ENCODE assay signal across 19 cellular contexts in the genomic region with DNA sequence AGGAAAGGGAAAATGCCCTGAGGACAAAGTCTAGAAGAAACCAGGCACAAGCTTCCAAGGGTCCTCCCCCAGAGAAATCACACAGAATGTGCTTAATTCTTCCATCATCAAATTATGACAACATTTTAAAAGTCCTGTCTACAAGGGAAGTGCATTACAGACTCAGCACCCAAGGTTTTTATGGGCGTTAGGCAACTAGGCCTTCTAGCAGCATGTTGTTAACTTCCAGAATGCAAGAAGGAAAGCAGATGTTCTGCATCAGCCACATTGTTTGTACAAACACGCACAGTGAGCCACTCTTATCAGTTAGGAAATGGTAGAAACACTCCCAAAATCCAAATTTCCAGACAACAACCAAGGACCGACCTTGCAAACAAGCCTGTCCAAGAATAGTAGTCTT. TPM values are rescaled to one million over a fixed set of nuclear protein-coding genes. Genes with fewer than 3 reads are reported as not detected.
DNase-seq lines count a peak whose midpoint lies in the region; ATAC-seq and TF ChIP-seq lines count a peak whose summit lies in the region.
"Had no signal": no experiment of that assay in that cellular context is flagged by ENCODE, and none has a peak within 500 bp of the region (broad histone marks: within the 10 kb centered on the region; RNA-seq: fewer than 3 reads in every experiment).

No MANE protein-coding gene starts in this region.

- WGBS in SK-N-SH (ENCODE audit: low lambda C conversion rate) = 64% methylated on average over 3 of the region's 3 CpGs

- peaks cover 78% of the 10 kb centered on the region; the same call in 1 of the 2 replicates for H3K79me2 ChIP-seq in SK-N-SH (ENCODE audit: insufficient read depth)
- H3K79me2 ChIP-seq: parathyroid adenoma had no signal

- peaks cover 13% of the 10 kb centered on the region for H3F3A ChIP-seq in SK-N-SH (replicated peaks; ENCODE audit: insufficient read depth)

- CTCF ChIA-PET in SK-N-SH (lab: Yijun Ruan, JAX) = interaction anchor here (0.8 to 1.3 kb wide), 2 partner anchors 18 to 22 kb away, joined by 3 read pairs; no protein-coding TSS in a partner anchor

- H3K9me3 ChIP-seq in SK-N-SH = no peaks in the 10 kb centered on the region
- H3K9me3 ChIP-seq in uterus = no peaks in the 10 kb centered on the region
- H3K9me3 ChIP-seq: SJSA1, tibial nerve had no signal

- H3K27me3 ChIP-seq in SK-N-SH (ENCODE audit: insufficient read depth) (no peaks in the 10 kb centered on the region), uterus (no peaks in the 10 kb centered on the region)
- H3K27me3 ChIP-seq: SJSA1, tibial nerve had no signal

- no peak for TF ChIP-seq EP300 in SK-N-SH (IDR thresholded peaks at IDR 0.05; ENCODE audit: borderline replicate concordance in 1 of 2, low read depth in 1 of 2, low read length in 1 of 2)

- intact Hi-C loops in uterus (cut with DNase I; ENCODE audit: low total_unique reads) = no loop called here

- no peak overlapping the region for H3K9ac ChIP-seq in SK-N-SH
- H3K9ac ChIP-seq: parathyroid adenoma had no signal

- H3K27ac ChIP-seq in SK-N-SH (ENCODE audit: low read depth in 2 of 2, low read length in 1 of 2) (peak overlapping the region in 1 of 2 experiments; percentile 71; a peak in 2 of 4 replicates), uterus (peak overlapping the region; percentile 48 to 49)
- H3K27ac ChIP-seq: 22Rv1, parathyroid adenoma, SJSA1, tibial nerve had no signal

- no peak for TF ChIP-seq CTCF in SK-N-SH (IDR thresholded peaks at IDR 0.05)
- TF ChIP-seq CTCF in uterus (IDR thresholded peaks at IDR 0.05) = no peak

- H3K36me3 ChIP-seq in SK-N-SH (replicated peaks in 1 of 2; ENCODE audit: control insufficient read depth in 1 of 2, insufficient read depth in 2 of 2, low read length in 1 of 2) (peaks cover 67 to 95% of the 10 kb centered on the region in 2 experiments), uterus (no peaks in the 10 kb centered on the region)

- no peak overlapping the region for H2AFZ ChIP-seq in SK-N-SH (ENCODE audit: low read depth)
- H2AFZ ChIP-seq: parathyroid adenoma had no signal

- H3K4me3 ChIP-seq in SK-N-SH (ENCODE audit: low read depth in 2 of 2, low read length in 1 of 2) (no peak overlapping the region), uterus (no peak overlapping the region)
- H3K4me3 ChIP-seq: SJSA1, tibial nerve had no signal

- POLR2A ChIA-PET in SK-N-SH (lab: Yijun Ruan, JAX) = no interaction called here

- no peaks in the 10 kb centered on the region for H4K20me1 ChIP-seq in SK-N-SH (ENCODE audit: insufficient read depth)

- ATAC-seq in SK-N-SH treated with all-trans-retinoic acid at 6 μM for 48 hours (no peak), HG03354 (IDR thresholded peaks at IDR 0.05; ENCODE audit: poor library complexity, severe bottlenecking, unreplicated experiment) (no peak), HG03039 (IDR thresholded peaks at IDR 0.05; ENCODE audit: unreplicated experiment) (no peak), HG02981 (IDR thresholded peaks at IDR 0.05; ENCODE audit: unreplicated experiment) (no peak)
- ATAC-seq: HepG2; stimulated activated memory B cell treated with anti-CD40 and anti-IgM and Interleukin-4, amounts not matched to agents 10 μg/mL and 1 μg/mL and 100 μg/mL, for 72 hours had no signal

- TF ChIP-seq POLR2A in uterus (IDR thresholded peaks at IDR 0.05) = no peak

- no peaks in the 10 kb centered on the region for H3K9me2 ChIP-seq in SK-N-SH

- TF ChIP-seq RAD21 in SK-N-SH (IDR thresholded peaks at IDR 0.05; ENCODE audit: low read length) = no peak

- peak; percentile 22 for DNase-seq in SK-N-SH
- DNase-seq in fibroblast of gingiva (ENCODE audit: low read depth) = peak; percentile 49
- DNase-seq in iris pigment epithelial cell (ENCODE audit: low read depth) = peak; percentile 46
- DNase-seq in uterus = peak; percentile 30 to 54
- DNase-seq: activated gamma-delta T cell treated with Interleukin-2 at 50 U/mL for 16 hours, aorta, hippocampal formation, NCI-H187, NCI-H510A had no signal

- no peak overlapping the region for H3K4me2 ChIP-seq in SK-N-SH

- H3K4me1 ChIP-seq in SK-N-SH (ENCODE audit: control insufficient read depth in 1 of 2, insufficient read depth in 2 of 2, low read depth in 1 of 2, low read length in 1 of 2) (peaks cover 0 to 7% of the 10 kb centered on the region in 2 experiments; a peak in 2 of 4 replicates), uterus (peaks cover 0 to 7% of the 10 kb centered on the region in 2 donors)
- H3K4me1 ChIP-seq: parathyroid adenoma, tibial nerve had no signal

TF ChIP-seq in SK-N-SH, 30 proteins besides CTCF, POLR2A, EP300 and RAD21:
- TF ChIP-seq MEF2A (IDR thresholded peaks at IDR 0.05; ENCODE audit: borderline replicate concordance, low read depth) = no peak
- no peak for TF ChIP-seq MXI1 (IDR thresholded peaks at IDR 0.05; ENCODE audit: low read depth, low read length)
- TF ChIP-seq NFIC (IDR thresholded peaks at IDR 0.05; ENCODE audit: borderline replicate concordance) = no peak
- TF ChIP-seq POLR2AphosphoS5 (IDR thresholded peaks at IDR 0.05; ENCODE audit: low read depth, low read length) = no peak
- TF ChIP-seq RCOR1 (IDR thresholded peaks at IDR 0.05; ENCODE audit: low read length) = peak; percentile 43; the same call in 1 of the 2 replicates
- TF ChIP-seq FOXJ3 (CRISPR knock-in tag; IDR thresholded peaks at IDR 0.05) = no peak
- no peak for TF ChIP-seq ELF1 (IDR thresholded peaks at IDR 0.05)
- TF ChIP-seq RXRA (IDR thresholded peaks at IDR 0.05; ENCODE audit: borderline replicate concordance, low read depth) = no peak

TF ChIP-seq in SK-N-SH treated with all-trans-retinoic acid at 6 μM for 48 hours, 23 proteins besides CTCF, POLR2A, EP300 and RAD21 (continues in another document):
- TF ChIP-seq, protein P1, sequence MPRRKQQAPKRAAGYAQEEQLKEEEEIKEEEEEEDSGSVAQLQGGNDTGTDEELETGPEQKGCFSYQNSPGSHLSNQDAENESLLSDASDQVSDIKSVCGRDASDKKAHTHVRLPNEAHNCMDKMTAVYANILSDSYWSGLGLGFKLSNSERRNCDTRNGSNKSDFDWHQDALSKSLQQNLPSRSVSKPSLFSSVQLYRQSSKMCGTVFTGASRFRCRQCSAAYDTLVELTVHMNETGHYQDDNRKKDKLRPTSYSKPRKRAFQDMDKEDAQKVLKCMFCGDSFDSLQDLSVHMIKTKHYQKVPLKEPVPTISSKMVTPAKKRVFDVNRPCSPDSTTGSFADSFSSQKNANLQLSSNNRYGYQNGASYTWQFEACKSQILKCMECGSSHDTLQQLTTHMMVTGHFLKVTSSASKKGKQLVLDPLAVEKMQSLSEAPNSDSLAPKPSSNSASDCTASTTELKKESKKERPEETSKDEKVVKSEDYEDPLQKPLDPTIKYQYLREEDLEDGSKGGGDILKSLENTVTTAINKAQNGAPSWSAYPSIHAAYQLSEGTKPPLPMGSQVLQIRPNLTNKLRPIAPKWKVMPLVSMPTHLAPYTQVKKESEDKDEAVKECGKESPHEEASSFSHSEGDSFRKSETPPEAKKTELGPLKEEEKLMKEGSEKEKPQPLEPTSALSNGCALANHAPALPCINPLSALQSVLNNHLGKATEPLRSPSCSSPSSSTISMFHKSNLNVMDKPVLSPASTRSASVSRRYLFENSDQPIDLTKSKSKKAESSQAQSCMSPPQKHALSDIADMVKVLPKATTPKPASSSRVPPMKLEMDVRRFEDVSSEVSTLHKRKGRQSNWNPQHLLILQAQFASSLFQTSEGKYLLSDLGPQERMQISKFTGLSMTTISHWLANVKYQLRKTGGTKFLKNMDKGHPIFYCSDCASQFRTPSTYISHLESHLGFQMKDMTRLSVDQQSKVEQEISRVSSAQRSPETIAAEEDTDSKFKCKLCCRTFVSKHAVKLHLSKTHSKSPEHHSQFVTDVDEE (CRISPR knock-in tag; IDR thresholded peaks at IDR 0.05) = no peak
- TF ChIP-seq RARB (CRISPR knock-in tag; IDR thresholded peaks at IDR 0.05) (no peak), OSR1 (CRISPR knock-in tag; IDR thresholded peaks at IDR 0.05) (no peak), BACH2 (CRISPR knock-in tag; IDR thresholded peaks at IDR 0.05; ENCODE audit: borderline replicate concordance) (no peak), ZNF565 (CRISPR knock-in tag; conservative IDR thresholded peaks at IDR 0.05; ENCODE audit: low read depth) (no peak), ZFP3 (CRISPR knock-in tag; IDR thresholded peaks at IDR 0.05) (no peak), TOX (CRISPR knock-in tag; IDR thresholded peaks at IDR 0.05; ENCODE audit: borderline replicate concordance) (no peak), ISL1 (CRISPR knock-in tag; IDR thresholded peaks at IDR 0.05) (no peak), TCF4 (CRISPR knock-in tag; IDR thresholded peaks at IDR 0.05; ENCODE audit: borderline replicate concordance) (no peak), ZNF8 (CRISPR knock-in tag; IDR thresholded peaks at IDR 0.05) (no peak), ZFP30 (CRISPR knock-in tag; IDR thresholded peaks at IDR 0.05) (no peak), ARNTL (CRISPR knock-in tag; IDR thresholded peaks at IDR 0.05; ENCODE audit: borderline replicate concordance, low read depth) (no peak), ZC3H10 (CRISPR knock-in tag; IDR thresholded peaks at IDR 0.05) (no peak), GLIS3 (CRISPR knock-in tag; IDR thresholded peaks at IDR 0.05) (no peak)
- TF ChIP-seq, protein P2, sequence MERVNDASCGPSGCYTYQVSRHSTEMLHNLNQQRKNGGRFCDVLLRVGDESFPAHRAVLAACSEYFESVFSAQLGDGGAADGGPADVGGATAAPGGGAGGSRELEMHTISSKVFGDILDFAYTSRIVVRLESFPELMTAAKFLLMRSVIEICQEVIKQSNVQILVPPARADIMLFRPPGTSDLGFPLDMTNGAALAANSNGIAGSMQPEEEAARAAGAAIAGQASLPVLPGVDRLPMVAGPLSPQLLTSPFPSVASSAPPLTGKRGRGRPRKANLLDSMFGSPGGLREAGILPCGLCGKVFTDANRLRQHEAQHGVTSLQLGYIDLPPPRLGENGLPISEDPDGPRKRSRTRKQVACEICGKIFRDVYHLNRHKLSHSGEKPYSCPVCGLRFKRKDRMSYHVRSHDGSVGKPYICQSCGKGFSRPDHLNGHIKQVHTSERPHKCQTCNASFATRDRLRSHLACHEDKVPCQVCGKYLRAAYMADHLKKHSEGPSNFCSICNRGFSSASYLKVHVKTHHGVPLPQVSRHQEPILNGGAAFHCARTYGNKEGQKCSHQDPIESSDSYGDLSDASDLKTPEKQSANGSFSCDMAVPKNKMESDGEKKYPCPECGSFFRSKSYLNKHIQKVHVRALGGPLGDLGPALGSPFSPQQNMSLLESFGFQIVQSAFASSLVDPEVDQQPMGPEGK (CRISPR knock-in tag; IDR thresholded peaks at IDR 0.05; ENCODE audit: borderline replicate concordance) = no peak

RNA-seq across cellular contexts. Expression of gene SMC5, which starts 26.5 kb away (rescaled TPM):
- 5.3 and 7.5 TPM in 2 replicates for polyA plus RNA-seq in SK-N-SH (2012; rRNA removed)
- 6.5 and 8.2 TPM in 2 replicates for polyA plus RNA-seq in SK-N-SH (2012; cell fraction: cytosol; rRNA removed)
- 6.4 and 14.5 TPM in 2 replicates for polyA plus RNA-seq in SK-N-SH (2012; cell fraction: nucleus; rRNA removed)
- 10 to 100 TPM; 17.9 to 65.5 (median 35.4) TPM for total RNA-seq in uterus
